In the genomic region with DNA sequence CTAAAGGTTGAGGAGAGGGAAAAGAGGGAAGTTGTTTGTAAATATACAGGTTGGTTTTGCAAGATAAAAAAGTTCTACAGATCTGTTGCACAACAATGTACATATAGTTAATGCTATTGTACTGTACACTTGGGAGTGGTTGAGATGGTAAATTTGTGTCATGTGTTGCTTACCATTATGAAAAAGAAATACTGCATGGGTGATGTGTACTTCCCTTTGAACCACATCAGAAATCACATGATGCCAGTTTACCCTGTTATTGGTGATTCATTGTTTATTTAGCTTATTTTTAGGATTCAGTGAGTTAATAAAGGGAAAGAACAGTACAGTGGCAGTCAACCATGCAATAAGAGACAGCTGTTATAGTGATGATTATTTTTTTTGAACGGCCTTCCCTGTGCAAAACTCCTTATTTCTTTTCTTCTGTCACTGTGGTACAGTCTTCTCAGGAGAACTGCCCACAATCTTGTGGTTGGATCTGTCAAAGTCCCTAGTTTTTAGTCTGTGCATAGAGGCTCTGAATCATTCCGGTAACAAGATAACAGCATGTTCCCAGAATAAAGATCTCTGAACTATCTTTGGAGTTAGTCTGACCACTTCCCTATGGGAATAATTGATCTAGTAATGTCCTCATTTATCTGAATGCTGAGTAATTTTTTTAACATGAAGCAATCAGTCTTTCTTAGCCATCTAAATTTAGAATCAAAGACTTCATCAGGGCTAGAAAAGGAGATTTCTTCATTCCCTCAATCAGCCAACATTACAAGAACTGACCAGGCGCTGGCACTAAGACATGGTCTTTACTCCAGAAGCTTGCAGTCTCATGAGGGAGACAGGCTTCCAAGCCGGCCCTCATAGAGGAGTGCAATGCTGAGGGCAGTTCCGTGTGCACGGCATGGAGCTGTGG, we compare ENCODE assay signal across 8 cellular contexts.
DNase-seq lines count a peak whose midpoint lies in the region; ATAC-seq and TF ChIP-seq lines count a peak whose summit lies in the region.

No MANE protein-coding gene starts in this region.

- 67 to 78% methylated on average over 1 to 3 of the region's 6 CpGs for WGBS in mesodermal cell (ENCODE audit: insufficient coverage in 2 of 2), 2 experiments

- H3K27ac ChIP-seq in mesodermal cell (ENCODE audit: low read depth, low read length, severe bottlenecking) = peak overlapping the region; percentile 20

- peaks cover 40% of the 10 kb centered on the region for H3K4me1 Mint-ChIP-seq in CD14-positive monocyte
- H3K4me1 Mint-ChIP-seq in chondrocyte (ENCODE audit: low read depth) = peaks cover 33% of the 10 kb centered on the region

- H3K4me3 ChIP-seq in mesodermal cell (ENCODE audit: extremely low read depth, insufficient read depth, low read length, poor library complexity, severe bottlenecking) = no peak overlapping the region

- DNase-seq in CD14-positive monocyte (ENCODE audit: low spot score) (peak; percentile 47), NCI-H774 (lab: John Stamatoyannopoulos, UW) (peak; percentile 6), chondrocyte (ENCODE audit: low spot score) (no peak), T1000 (lab: John Stamatoyannopoulos, UW) (no peak), NCI-H2227 treated with DMSO at 0.1 percent for 48 hours (lab: John Stamatoyannopoulos, UW) (no peak)
- DNase-seq in activated T-cell treated with anti-CD3 and anti-CD28 coated beads, Interleukin-2, amount 50 U/mL, for 48 hours = no peak

- intact Hi-C loops in CD14-positive monocyte (cut with micrococcal nuclease) = loop anchor here (2.0 kb wide), 1 partner anchor 14 kb away; no protein-coding TSS in a partner anchor

- H3K4me1 ChIP-seq in mesodermal cell (ENCODE audit: control insufficient read depth, insufficient read depth, low read length, poor library complexity, severe bottlenecking) = peaks cover 33% of the 10 kb centered on the region

- no peak for TF ChIP-seq CTCF in CD14-positive monocyte (IDR thresholded peaks at IDR 0.05)
- no peak for TF ChIP-seq CTCF in chondrocyte (IDR thresholded peaks at IDR 0.05)

- H3K27me3 Mint-ChIP-seq in CD14-positive monocyte (ENCODE audit: low read depth in 3 of 3) = no peaks in the 10 kb centered on the region
- no peaks in the 10 kb centered on the region for H3K27me3 Mint-ChIP-seq in chondrocyte (ENCODE audit: low read depth)

- H3K36me3 ChIP-seq in mesodermal cell (ENCODE audit: control insufficient read depth, insufficient read depth, low read length) = no peaks in the 10 kb centered on the region

- H3K4me3 Mint-ChIP-seq in CD14-positive monocyte = peak overlapping the region in 1 of 2 donors; percentile 59
- no peak overlapping the region for H3K4me3 Mint-ChIP-seq in chondrocyte (ENCODE audit: unreplicated experiment)

- H3K9me3 ChIP-seq in mesodermal cell (ENCODE audit: control insufficient read depth, low read length) = peaks cover 7% of the 10 kb centered on the region

- H3K36me3 Mint-ChIP-seq in CD14-positive monocyte (peaks cover 0 to 2% of the 10 kb centered on the region in 2 donors), chondrocyte (ENCODE audit: low read depth) (peaks cover 2% of the 10 kb centered on the region)

- peak overlapping the region; percentile 95 to 100 (median 98) for H3K27ac Mint-ChIP-seq in CD14-positive monocyte
- peak overlapping the region; percentile 94 for H3K27ac Mint-ChIP-seq in chondrocyte (ENCODE audit: unreplicated experiment)

- H3K9me3 Mint-ChIP-seq in CD14-positive monocyte (peaks cover 0 to 2% (median 0%) of the 10 kb centered on the region in 7 donors), chondrocyte (ENCODE audit: low read depth) (peaks cover 3% of the 10 kb centered on the region)

- ATAC-seq in GM18867 (IDR thresholded peaks at IDR 0.05; ENCODE audit: unreplicated experiment) = no peak

Comparison
In these comparisons a context has a peak if more than half of its experiments do, and no peak if none do; other contexts are left out.
1. DNase-seq: peak in CD14-positive monocyte (single experiment) and NCI-H774 (single experiment); none in chondrocyte (single experiment), T1000 (single experiment), NCI-H2227 treated with DMSO at 0.1 percent for 48 hours (single experiment) and activated T-cell treated with anti-CD3 and anti-CD28 coated beads, Interleukin-2, amount 50 U/mL, for 48 hours (0 of 2).